Comparison of ENCODE assay signal across 17 cellular contexts in genomic region chr15:69813881-69814280, GRCh38.
"Had no signal": no experiment of that assay in that cellular context is flagged by ENCODE, and none has a peak within 500 bp of the region (broad histone marks: within the 10 kb centered on the region; RNA-seq: fewer than 3 reads in every experiment).

No MANE protein-coding gene starts in this region.

- FAIRE-seq: frontal cortex, pancreas had no signal

- H3K36me3 ChIP-seq: ascending aorta, heart left ventricle, pancreas, sigmoid colon, upper lobe of left lung had no signal

- H3K9me3 ChIP-seq: ascending aorta, heart left ventricle, pancreas, sigmoid colon, upper lobe of left lung had no signal

- H3K27ac ChIP-seq: ascending aorta, epithelial cell of prostate, heart left ventricle, pancreas, sigmoid colon, upper lobe of left lung had no signal

- H3K4me1 ChIP-seq: pancreas, sigmoid colon, upper lobe of left lung had no signal

- DNase-seq: activated B cell treated with CpG ODN at 0.5 μM for 24 hours; activated CD4-positive, alpha-beta T cell treated with anti-CD3 and anti-CD28 coated beads, Interleukin-2, amount 50 U/mL, for 1 hour; activated naive CD4-positive, alpha-beta T cell treated with anti-CD3 and anti-CD28 coated beads for 36 hours; activated naive CD8-positive, alpha-beta T cell treated with anti-CD3 and anti-CD28 coated beads, Interleukin-2, amount 50 U/mL, for 24 hours; heart left ventricle; left cardiac atrium; naive B cell; pancreas; sigmoid colon; stimulated activated CD4-positive, alpha-beta T cell treated with anti-CD3 and anti-CD28 coated beads, Interleukin-1b, Interleukin-23, amount 100 ng/mL, for 48 hours; stimulated activated naive CD8-positive, alpha-beta T cell treated with anti-CD3 and anti-CD28 coated beads, Interleukin-15, amount 100 ng/mL, for 72 hours; T-helper 2 cell; upper lobe of left lung had no signal

- H3K4me3 ChIP-seq: ascending aorta, heart left ventricle, lung, pancreas, sigmoid colon, upper lobe of left lung had no signal

- H3K27me3 ChIP-seq: ascending aorta, pancreas, sigmoid colon, upper lobe of left lung had no signal

- ATAC-seq: activated naive CD8-positive, alpha-beta T cell treated with anti-CD3 and anti-CD28 coated beads, Interleukin-2, amount 50 U/mL, for 24 hours; heart left ventricle; left cardiac atrium; pancreas; stimulated activated naive CD8-positive, alpha-beta T cell treated with anti-CD3 and anti-CD28 coated beads, Interleukin-15, amount 100 ng/mL, for 72 hours had no signal
